In the genomic region with DNA sequence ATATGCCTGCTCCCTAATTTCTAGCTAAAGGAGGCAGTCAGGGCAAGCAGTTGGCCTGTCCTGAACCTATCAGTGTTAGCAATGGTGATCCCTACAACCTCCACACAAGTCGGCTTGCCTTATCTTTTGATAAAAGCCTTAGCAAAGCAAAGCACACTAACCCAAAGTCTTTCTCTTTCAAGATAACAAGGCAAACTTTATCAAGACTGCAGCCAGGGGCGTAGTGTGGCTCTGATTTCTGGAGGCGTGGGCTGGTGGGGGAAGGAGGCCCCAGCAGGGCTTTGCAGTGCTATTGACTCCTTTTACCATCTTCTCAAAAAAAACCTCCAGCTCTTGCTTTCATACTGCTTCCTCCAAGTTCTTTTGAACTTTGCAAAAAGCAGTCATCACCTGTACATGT, we compare ENCODE assay signal across 23 cellular contexts. TPM values are rescaled to one million over a fixed set of nuclear protein-coding genes. Genes with fewer than 3 reads are reported as not detected.
"Had no signal": no experiment of that assay in that cellular context is flagged by ENCODE, and none has a peak within 500 bp of the region (broad histone marks: within the 10 kb centered on the region; RNA-seq: fewer than 3 reads in every experiment).

No MANE protein-coding gene starts in this region.

- H3K4me3 Mint-ChIP-seq: activated CD8-positive, alpha-beta T cell treated with anti-CD3 and anti-CD28 coated beads, Interleukin-2, amount 10 ng/mL, durations not matched to agents 7 days and 5 days; activated naive CD8-positive, alpha-beta T cell treated with anti-CD3 and anti-CD28 coated beads for 36 hours; activated T-cell treated with anti-CD3 and anti-CD28 coated beads, Interleukin-2, amount 50 U/mL, for 72 hours; effector memory CD8-positive, alpha-beta T cell; immature natural killer cell; neural crest cell had no signal

- H3K27ac ChIP-seq: breast epithelium, epithelial cell of prostate, lower lobe of right lung, pancreas, thyroid gland, uterus had no signal

- H3K9me3 ChIP-seq: breast epithelium, lower lobe of right lung, pancreas, thyroid gland, uterus had no signal

- H3K27me3 Mint-ChIP-seq: activated naive CD8-positive, alpha-beta T cell treated with anti-CD3 and anti-CD28 coated beads for 36 hours; effector memory CD8-positive, alpha-beta T cell had no signal

- ATAC-seq: activated CD8-positive, alpha-beta T cell treated with anti-CD3 and anti-CD28 coated beads, Interleukin-2, amount 10 ng/mL, durations not matched to agents 7 days and 5 days; activated T-cell treated with anti-CD3 and anti-CD28 coated beads, Interleukin-2, amount 50 U/mL, for 72 hours; effector memory CD8-positive, alpha-beta T cell; lower lobe of right lung; pancreas had no signal

- H3K27me3 ChIP-seq: breast epithelium, pancreas, thyroid gland, uterus had no signal

- H3K27ac Mint-ChIP-seq: activated CD8-positive, alpha-beta T cell treated with anti-CD3 and anti-CD28 coated beads, Interleukin-2, amount 10 ng/mL, durations not matched to agents 7 days and 5 days; activated naive CD8-positive, alpha-beta T cell treated with anti-CD3 and anti-CD28 coated beads for 36 hours; activated T-cell treated with anti-CD3 and anti-CD28 coated beads, Interleukin-2, amount 50 U/mL, for 72 hours; effector memory CD8-positive, alpha-beta T cell; immature natural killer cell had no signal

- DNase-seq: activated CD4-positive, alpha-beta T cell treated with anti-CD3 and anti-CD28 coated beads for 4 hours; activated CD8-positive, alpha-beta memory T cell treated with anti-CD3 and anti-CD28 coated beads, Interleukin-2, amount 50 U/mL, for 48 hours; activated CD8-positive, alpha-beta T cell treated with anti-CD3 and anti-CD28 coated beads, Interleukin-2, amount 10 ng/mL, durations not matched to agents 7 days and 5 days; activated naive CD8-positive, alpha-beta T cell treated with anti-CD3 and anti-CD28 coated beads for 36 hours; activated T-cell treated with anti-CD3 and anti-CD28 coated beads, Interleukin-2, amount 50 U/mL, for 72 hours; cerebellar nuclear complex; dermis blood vessel endothelial cell; effector memory CD8-positive, alpha-beta T cell; foreskin melanocyte; head of caudate nucleus; immature natural killer cell; left cardiac atrium; lower lobe of right lung; midbrain; pancreas; stimulated activated CD4-positive, alpha-beta T cell treated with anti-CD3 and anti-CD28 coated beads, Interleukin-12 subunit alpha, Interleukin-12 subunit beta, amount 100 ng/mL, for 4 hours; stimulated activated CD4-positive, alpha-beta T cell treated with anti-CD3 and anti-CD28 coated beads, Interleukin-2, amount 100 ng/mL, for 24 hours; T-helper 2 cell; thyroid gland; uterus had no signal

- H3K36me3 ChIP-seq: breast epithelium, lower lobe of right lung, pancreas, thyroid gland, uterus had no signal

- H3K4me3 ChIP-seq: breast epithelium, lower lobe of right lung, pancreas, thyroid gland, uterus had no signal

- H3K9me3 Mint-ChIP-seq: activated naive CD8-positive, alpha-beta T cell treated with anti-CD3 and anti-CD28 coated beads for 36 hours; effector memory CD8-positive, alpha-beta T cell; neural crest cell had no signal

- H3K36me3 Mint-ChIP-seq: activated naive CD8-positive, alpha-beta T cell treated with anti-CD3 and anti-CD28 coated beads for 36 hours; immature natural killer cell had no signal

- H3K4me1 Mint-ChIP-seq: activated naive CD8-positive, alpha-beta T cell treated with anti-CD3 and anti-CD28 coated beads for 36 hours; immature natural killer cell; neural crest cell had no signal

- H3K4me1 ChIP-seq: breast epithelium, lower lobe of right lung, pancreas, thyroid gland, uterus had no signal

RNA-seq across cellular contexts. Expression of a gene that starts 40.2 kb away (rescaled TPM):
- total RNA-seq: activated CD8-positive, alpha-beta T cell treated with anti-CD3 and anti-CD28 coated beads, Interleukin-2, amount 10 ng/mL, durations not matched to agents 7 days and 5 days; activated naive CD8-positive, alpha-beta T cell treated with anti-CD3 and anti-CD28 coated beads for 36 hours; activated T-cell treated with anti-CD3 and anti-CD28 coated beads, Interleukin-2, amount 50 U/mL, for 72 hours had no signal
- polyA plus RNA-seq: immature natural killer cell had no signal
